8 cellular contexts compared by ENCODE assay signal in the genomic region with DNA sequence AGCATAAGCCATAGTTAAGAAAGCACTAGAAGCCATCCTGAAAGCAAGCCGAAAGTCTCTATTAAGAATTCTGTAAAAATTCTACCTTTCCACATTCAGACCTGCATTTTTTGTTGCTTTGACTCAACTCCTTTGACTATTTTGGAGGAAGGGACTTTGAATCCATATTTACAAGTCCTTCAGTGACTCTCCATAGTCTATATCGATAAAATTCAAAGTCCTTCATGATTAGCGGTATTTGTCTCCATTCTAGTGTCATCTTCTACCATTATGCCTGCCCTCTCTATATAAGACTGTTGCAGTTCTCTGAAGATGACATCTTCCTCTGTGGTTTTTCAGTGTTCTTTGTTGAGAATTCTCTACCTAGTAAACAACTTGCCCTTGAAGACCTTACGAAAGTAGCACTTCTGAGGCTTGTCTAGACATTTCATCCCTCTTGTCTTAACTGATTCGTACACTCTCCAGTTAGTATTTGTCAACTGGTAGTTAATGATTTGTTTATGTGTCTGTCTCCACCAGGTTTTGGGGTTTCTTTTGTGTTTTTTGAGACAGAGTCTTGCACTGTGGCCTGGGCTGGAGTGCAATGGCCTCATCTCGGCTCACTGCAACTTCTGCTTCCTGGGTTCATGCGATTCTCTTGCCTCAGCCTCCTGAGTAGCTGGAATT. TPM values are rescaled to one million over a fixed set of nuclear protein-coding genes. Genes with fewer than 3 reads are reported as not detected.
DNase-seq lines count a peak whose midpoint lies in the region; ATAC-seq and TF ChIP-seq lines count a peak whose summit lies in the region.

No MANE protein-coding gene starts in this region.

- H3K27ac ChIP-seq in endodermal cell (ENCODE audit: low read depth, low read length) (no peak overlapping the region), transverse colon (peak overlapping the region; percentile 94 to 99 (median 98)), testis (no peak overlapping the region)

- H3K4me2 ChIP-seq in Loucy (ENCODE audit: low read depth, low read length, poor library complexity, severe bottlenecking), result peak overlapping the region; percentile 80

- H2AFZ ChIP-seq in Loucy (ENCODE audit: low read length), result no peak overlapping the region

- peak; percentile 18 for TF ChIP-seq POLR2A in transverse colon (IDR thresholded peaks at IDR 0.05)
- no peak for TF ChIP-seq POLR2A in testis (IDR thresholded peaks at IDR 0.05)
- TF ChIP-seq POLR2A in erythroblast (IDR thresholded peaks at IDR 0.05; ENCODE audit: low read length), result no peak

- TF ChIP-seq EP300 in transverse colon (IDR thresholded peaks at IDR 0.05; ENCODE audit: low read depth), result no peak

- no peak overlapping the region for H3K27ac Mint-ChIP-seq in endodermal cell

- no peaks in the 10 kb centered on the region for H3K9me2 ChIP-seq in Loucy (replicated peaks; ENCODE audit: low read depth, low read length)

- DNase-seq in endodermal cell (no peak), transverse colon (no peak), testis (no peak), erythroblast (lab: John Stamatoyannopoulos, UW) (no peak), SW 1271 (lab: John Stamatoyannopoulos, UW) (no peak)

- in situ Hi-C loops in transverse colon (cut with MboI; ENCODE audit: low pct_ligation_motif_present in 1 of 4, low pct_unique_long_range_greater_than_20kb in 1 of 4, low sequenced_read_pairs in 3 of 4), result loop anchor here in 1 of 4 donors (25.0 kb wide), 1 partner anchor 193 kb away; a partner anchor contains a TSS

- H3K27me3 ChIP-seq in Loucy (ENCODE audit: insufficient read depth, low read length, poor library complexity, severe bottlenecking), result no peaks in the 10 kb centered on the region
- H3K27me3 ChIP-seq in endodermal cell (ENCODE audit: control insufficient read depth, insufficient read depth, low read length, poor library complexity, severe bottlenecking), result no peaks in the 10 kb centered on the region
- H3K27me3 ChIP-seq in transverse colon, result no peaks in the 10 kb centered on the region
- no peaks in the 10 kb centered on the region for H3K27me3 ChIP-seq in testis

- peaks cover 42% of the 10 kb centered on the region for H3K79me2 ChIP-seq in Loucy (ENCODE audit: insufficient read depth, low read length)

- peak overlapping the region; percentile 76 for H3K4me3 ChIP-seq in Loucy (ENCODE audit: low read length, poor library complexity, severe bottlenecking)
- H3K4me3 ChIP-seq in endodermal cell (ENCODE audit: low read length), result peak overlapping the region; percentile 93
- H3K4me3 ChIP-seq in transverse colon, result peak overlapping the region in 3 of 4 donors; percentile 70 to 99 (median 81)
- peak overlapping the region in 1 of 2 donors; percentile 78 for H3K4me3 ChIP-seq in testis

- peaks cover 3% of the 10 kb centered on the region; the same call in 1 of the 2 replicates for H3F3A ChIP-seq in Loucy (ENCODE audit: low read depth)

- ATAC-seq in GM18511 (IDR thresholded peaks at IDR 0.05; ENCODE audit: unreplicated experiment) (peak; percentile 68), GM21786 (IDR thresholded peaks at IDR 0.05; ENCODE audit: unreplicated experiment) (peak; percentile 60)

- no peaks in the 10 kb centered on the region for H3K36me3 Mint-ChIP-seq in endodermal cell (ENCODE audit: low read depth)

- H3K4me1 Mint-ChIP-seq in endodermal cell, result peaks cover 25% of the 10 kb centered on the region

- peaks cover 12% of the 10 kb centered on the region for H4K20me1 ChIP-seq in Loucy (ENCODE audit: insufficient read depth, low read length, poor library complexity, severe bottlenecking)

- peak overlapping the region; percentile 89 for H3K4me3 Mint-ChIP-seq in endodermal cell

- intact Hi-C loops in transverse colon (cut with DNase I; ENCODE audit: low total_unique reads) (no loop called here), testis (cut with DNase I; ENCODE audit: low total_unique reads) (no loop called here)

- H3K27me3 Mint-ChIP-seq in endodermal cell (ENCODE audit: insufficient read depth), result no peaks in the 10 kb centered on the region

- H3K9me3 ChIP-seq in Loucy (ENCODE audit: insufficient read depth, low read depth, low read length) (no peaks in the 10 kb centered on the region), endodermal cell (ENCODE audit: control insufficient read depth, low read length) (no peaks in the 10 kb centered on the region), transverse colon (no peaks in the 10 kb centered on the region), testis (no peaks in the 10 kb centered on the region)

- no peaks in the 10 kb centered on the region for H3K36me3 ChIP-seq in Loucy (ENCODE audit: insufficient read depth, low read length)
- no peaks in the 10 kb centered on the region for H3K36me3 ChIP-seq in endodermal cell (ENCODE audit: control insufficient read depth, insufficient read depth, low read length)
- no peaks in the 10 kb centered on the region for H3K36me3 ChIP-seq in transverse colon
- no peaks in the 10 kb centered on the region for H3K36me3 ChIP-seq in testis (ENCODE audit: low read depth, missing control alignments)

- H3K9me3 Mint-ChIP-seq in endodermal cell, result no peaks in the 10 kb centered on the region

- TF ChIP-seq CTCF in Loucy (conservative IDR thresholded peaks at IDR 0.05; ENCODE audit: low read length), result no peak
- TF ChIP-seq CTCF in endodermal cell (conservative IDR thresholded peaks at IDR 0.05), result no peak
- no peak for TF ChIP-seq CTCF in transverse colon (IDR thresholded peaks at IDR 0.05)
- no peak for TF ChIP-seq CTCF in testis (IDR thresholded peaks at IDR 0.05)

- 96 to 100% methylated on average over 5 to 7 of the region's 7 CpGs for WGBS in endodermal cell (ENCODE audit: insufficient coverage in 1 of 2, insufficient read length in 1 of 2), 2 experiments
- WGBS in transverse colon (ENCODE audit: low coverage in 1 of 2), 2 donors, result 44 to 81% methylated on average over 4 to 7 of the region's 7 CpGs
- WGBS in testis, 2 donors, result 52 to 72% methylated on average over 7 of the region's 7 CpGs

- peak overlapping the region; percentile 61 for H3K9ac ChIP-seq in Loucy (ENCODE audit: low read depth, low read length, poor library complexity, severe bottlenecking)
- H3K9ac ChIP-seq in endodermal cell (ENCODE audit: extremely low read depth, low read length, poor library complexity, severe bottlenecking), result peak overlapping the region; percentile 64

- H3K4me1 ChIP-seq in Loucy (ENCODE audit: insufficient read depth, low read length, poor library complexity, severe bottlenecking), result peaks cover 52% of the 10 kb centered on the region
- H3K4me1 ChIP-seq in endodermal cell (ENCODE audit: control insufficient read depth, insufficient read depth, low read length), result peaks cover 8% of the 10 kb centered on the region
- H3K4me1 ChIP-seq in transverse colon, result peaks cover 10 to 44% (median 31%) of the 10 kb centered on the region in 4 donors
- peaks cover 14% of the 10 kb centered on the region for H3K4me1 ChIP-seq in testis

RNA-seq across cellular contexts. Expression of a gene that starts 1.7 kb away (rescaled TPM):
- total RNA-seq in endodermal cell (10 to 100 TPM; 29.8 to 38.8 TPM), transverse colon (10 to 100 TPM; 20.9 to 45.6 (median 33.7) TPM), testis (100 to 1,000 TPM in 1 of 2 donors, 10 to 100 TPM in 1; 65.4 to 148 TPM)
- polyA plus RNA-seq in endodermal cell (2013, experiment 1 of 2), result 23.2 TPM
- polyA plus RNA-seq in endodermal cell (2013, experiment 2 of 2), result 25.8 TPM
- polyA plus RNA-seq in testis (ENCODE audit: insufficient read depth, low read depth, low replicate concordance), result 146 TPM

Comparison
In these comparisons a context has a peak if more than half of its experiments do, and no peak if none do; other contexts are left out.
1. H3K27ac ChIP-seq: peak in transverse colon (4 of 4); none in endodermal cell (single experiment) and testis (0 of 2).